10 cellular contexts compared by ENCODE assay signal in genomic region chr19:34838753-34839431, GRCh38.
DNase-seq lines count a peak whose midpoint lies in the region; ATAC-seq, FAIRE-seq and TF ChIP-seq lines count a peak whose summit lies in the region.
"Had no signal": no experiment of that assay in that cellular context is flagged by ENCODE, and none has a peak within 500 bp of the region (broad histone marks: within the 10 kb centered on the region; RNA-seq: fewer than 3 reads in every experiment).

No MANE protein-coding gene starts in this region.

- H3K27me3 ChIP-seq in Peyer's patch (no peaks in the 10 kb centered on the region), H1 (replicated peaks in 1 of 4; ENCODE audit: control insufficient read depth in 3 of 4, extremely low read depth in 1 of 4, insufficient read depth in 3 of 4, low read length in 3 of 4) (peaks cover 0 to 19% (median 10%) of the 10 kb centered on the region in 4 experiments; a peak in 5 of 7 replicates)
- peaks cover 0 to 3% of the 10 kb centered on the region in 2 donors for H3K27me3 ChIP-seq in naive thymus-derived CD4-positive, alpha-beta T cell (ENCODE audit: control insufficient read depth in 2 of 2, insufficient read depth in 2 of 2, low read length in 2 of 2)
- H3K27me3 ChIP-seq: uterus had no signal

- no peaks in the 10 kb centered on the region for H3K79me1 ChIP-seq in H1 (ENCODE audit: low read depth, low read length)

- H3K9me3 ChIP-seq in Peyer's patch (no peaks in the 10 kb centered on the region), H1 (ENCODE audit: insufficient read depth in 2 of 2, low read depth in 1 of 2, low read length in 1 of 2) (no peaks in the 10 kb centered on the region)
- no peaks in the 10 kb centered on the region for H3K9me3 ChIP-seq in naive thymus-derived CD4-positive, alpha-beta T cell (ENCODE audit: control insufficient read depth in 2 of 3, low read length in 3 of 3)
- H3K9me3 ChIP-seq: uterus had no signal

- peak overlapping the region; percentile 69 for H4K91ac ChIP-seq in H1 (replicated peaks; ENCODE audit: insufficient read length, low read length)

- peak overlapping the region; percentile 81; the same call in 1 of the 2 replicates for H2AFZ ChIP-seq in H1 (ENCODE audit: low read length)

- WGBS in H1 (ENCODE audit: extremely low coverage in 1 of 2, insufficient coverage in 1 of 2, insufficient read length in 1 of 2, insufficient replicate concordance in 2 of 2, low coverage in 1 of 2, low lambda C conversion rate in 2 of 2, missing lambda C conversion rate in 1 of 2), 2 experiments: 11% methylated on average over 38 of the region's 43 CpGs; no CpG with 5 or more reads in 1 of the 2 experiments

- no peak overlapping the region for H2BK120ac ChIP-seq in H1 (replicated peaks; ENCODE audit: low read depth, low read length)

- peak overlapping the region in 2 of 4 experiments; percentile 38 to 48; a peak in 2 of 7 replicates for H3K9ac ChIP-seq in H1 (replicated peaks in 1 of 4; ENCODE audit: extremely low read depth in 1 of 4, low read depth in 3 of 4, low read length in 3 of 4)

- CTCF ChIA-PET in H1 (lab: Charles Lee; ENCODE audit: partially characterized antibody): interaction anchor here (0.6 to 2.8 kb wide), 64 partner anchors 8 to 562 kb away, joined by 3 to 15 read pairs (median 5); partner anchors contain the start of genes ZNF30, ZNF302, ZNF599 and ZNF792
- CTCF ChIA-PET in naive thymus-derived CD4-positive, alpha-beta T cell (lab: Charles Lee): interaction anchor here (0.7 to 1.6 kb wide), 10 partner anchors 8 to 176 kb away, joined by 3 to 6 read pairs (median 4); partner anchors contain the start of gene ZNF30

- peaks cover 0 to 10% (median 0%) of the 10 kb centered on the region in 11 donors for H3K9me3 Mint-ChIP-seq in naive thymus-derived CD4-positive, alpha-beta T cell
- H3K9me3 Mint-ChIP-seq: IgD-negative memory B cell had no signal

- H2AK5ac ChIP-seq in H1 (ENCODE audit: low read depth, low read length): no peak overlapping the region

- no peak for TF ChIP-seq EP300 in H1 (IDR thresholded peaks at IDR 0.05; ENCODE audit: borderline replicate concordance in 1 of 2, low read depth in 2 of 2, low read length in 2 of 2)

- H3K27ac Mint-ChIP-seq in naive thymus-derived CD4-positive, alpha-beta T cell: peak overlapping the region in 7 of 9 donors; percentile 13 to 82 (median 53)

- H4K5ac ChIP-seq in H1 (ENCODE audit: insufficient read length, low read depth, low read length): no peak overlapping the region

- 0 out of 2 replicates have a peak overlapping the region, but pooled peaks have one; percentile 6 for H2BK12ac ChIP-seq in H1 (ENCODE audit: low read depth, low read length)

- peaks cover 6 to 33% (median 23%) of the 10 kb centered on the region in 7 donors for H3K4me1 Mint-ChIP-seq in naive thymus-derived CD4-positive, alpha-beta T cell

- H4K8ac ChIP-seq in H1 (ENCODE audit: extremely low read depth, insufficient read depth, low read length): peak overlapping the region; percentile 79

- FAIRE-seq in H1 (lab: Jason Lieb, UNC): peak; percentile 36

- H3K36me3 ChIP-seq in Peyer's patch (no peaks in the 10 kb centered on the region), H1 (ENCODE audit: control insufficient read depth in 2 of 4, insufficient read depth in 4 of 4, low read length in 3 of 4) (no peaks in the 10 kb centered on the region)
- H3K36me3 ChIP-seq in naive thymus-derived CD4-positive, alpha-beta T cell (ENCODE audit: control insufficient read depth in 2 of 3, insufficient read depth in 3 of 3, low read length in 3 of 3): no peaks in the 10 kb centered on the region
- H3K36me3 ChIP-seq: uterus had no signal

- no peak overlapping the region for H3K23ac ChIP-seq in H1 (ENCODE audit: insufficient read length)

- ATAC-seq in naive thymus-derived CD4-positive, alpha-beta T cell: peak; percentile 55
- ATAC-seq in GM19351 (IDR thresholded peaks at IDR 0.05; ENCODE audit: unreplicated experiment): no peak
- no peak for ATAC-seq in HG03354 (IDR thresholded peaks at IDR 0.05; ENCODE audit: poor library complexity, severe bottlenecking, unreplicated experiment)
- no peak for ATAC-seq in GM18858 (IDR thresholded peaks at IDR 0.05; ENCODE audit: unreplicated experiment)

- peak overlapping the region; percentile 84 to 99 for H3K4me2 ChIP-seq in H1 (ENCODE audit: insufficient read depth in 1 of 2, low read depth in 2 of 2, low read length in 2 of 2)

- TF ChIP-seq POLR2A in Peyer's patch (IDR thresholded peaks at IDR 0.05): no peak
- no peak for TF ChIP-seq POLR2A in H1 (IDR thresholded peaks at IDR 0.05; ENCODE audit: control extremely low read depth in 1 of 2, low read depth in 2 of 2, low read length in 2 of 2)

- H3K23me2 ChIP-seq in H1 (ENCODE audit: low read depth, low read length): peaks cover 3% of the 10 kb centered on the region; the same call in 1 of the 2 replicates

- DNase-seq in AG09309 (ENCODE audit: low read depth): no peak
- peak in 2 of 3 donors; percentile 62 to 82 for DNase-seq in Peyer's patch
- DNase-seq in H1 (ENCODE audit: low read depth in 1 of 2, low spot score in 2 of 2): peak; percentile 56 to 87
- DNase-seq in naive thymus-derived CD4-positive, alpha-beta T cell: peak in 5 of 9 donors; percentile 18 to 44 (median 37)
- DNase-seq in NCI-H1694 treated with DMSO at 0.1 percent for 48 hours (lab: John Stamatoyannopoulos, UW): no peak
- DNase-seq: uterus had no signal

- no peak overlapping the region for H2BK15ac ChIP-seq in H1 (ENCODE audit: low read length)

- peak overlapping the region; percentile 91 for H3K18ac ChIP-seq in H1 (ENCODE audit: extremely low read depth, low read length)

- H2BK5ac ChIP-seq in H1 (ENCODE audit: low read depth, low read length): no peak overlapping the region

- peaks cover 0 to 9% (median 0%) of the 10 kb centered on the region in 5 donors for H3K36me3 Mint-ChIP-seq in naive thymus-derived CD4-positive, alpha-beta T cell

- no peaks in the 10 kb centered on the region for H4K20me1 ChIP-seq in H1 (replicated peaks in 1 of 2; ENCODE audit: control insufficient read depth in 1 of 2, insufficient read depth in 2 of 2, low read length in 2 of 2)

- POLR2A ChIA-PET in H1 (lab: Charles Lee; ENCODE audit: partially characterized antibody): interaction anchor here (0.6 to 2.0 kb wide), 10 partner anchors 8 to 190 kb away, joined by 3 to 5 read pairs (median 4); partner anchors contain the start of gene ZNF30
- POLR2A ChIA-PET in naive thymus-derived CD4-positive, alpha-beta T cell (lab: Charles Lee): interaction anchor here (0.6 to 1.4 kb wide), 4 partner anchors 10 to 134 kb away, joined by 3 to 5 read pairs (median 4); no protein-coding TSS in a partner anchor

- H3K14ac ChIP-seq in H1 (ENCODE audit: insufficient read length): no peak overlapping the region

- H3K4ac ChIP-seq in H1 (replicated peaks; ENCODE audit: insufficient read length, low read depth, low read length): no peak overlapping the region

- H3K4me1 ChIP-seq in Peyer's patch: peaks cover 0 to 22% (median 0%) of the 10 kb centered on the region in 4 donors
- H3K4me1 ChIP-seq in H1 (replicated peaks in 1 of 4; ENCODE audit: control insufficient read depth in 3 of 4, insufficient read depth in 4 of 4, low read length in 3 of 4): peaks cover 0 to 10% (median 8%) of the 10 kb centered on the region in 4 experiments; a peak in 6 of 7 replicates
- no peaks in the 10 kb centered on the region for H3K4me1 ChIP-seq in naive thymus-derived CD4-positive, alpha-beta T cell (ENCODE audit: control insufficient read depth in 2 of 2, insufficient read depth in 2 of 2, low read length in 2 of 2)
- H3K4me1 ChIP-seq: uterus had no signal

- peak; percentile 44 for TF ChIP-seq CTCF in AG09309 (IDR thresholded peaks at IDR 0.05; ENCODE audit: control insufficient read depth, insufficient read depth, low read depth, low read length, missing control alignments)
- peak in 4 of 6 experiments; percentile 12 to 29 (median 23) for TF ChIP-seq CTCF in Peyer's patch (IDR thresholded peaks at IDR 0.05)
- TF ChIP-seq CTCF in H1 (IDR thresholded peaks at IDR 0.05; ENCODE audit: control extremely low read depth in 1 of 3, insufficient read depth in 1 of 3, low read depth in 1 of 3, low read length in 3 of 3): peak; percentile 78 to 85 (median 83)

- TF ChIP-seq RAD21 in H1 (IDR thresholded peaks at IDR 0.05 in 1 of 2, conservative IDR thresholded peaks at IDR 0.05 in 1 of 2; ENCODE audit: low read depth in 2 of 2, low read length in 2 of 2): peak; percentile 48 to 68; a peak in 3 of 4 replicates

- H3K27me3 Mint-ChIP-seq in naive thymus-derived CD4-positive, alpha-beta T cell: peaks cover 0 to 17% (median 0%) of the 10 kb centered on the region in 5 donors

- no peak overlapping the region for H3K56ac ChIP-seq in H1 (replicated peaks; ENCODE audit: insufficient read length, low read depth, low read length)

- H3K27ac ChIP-seq in Peyer's patch: peak overlapping the region in 2 of 4 donors; percentile 48 to 67
- H3K27ac ChIP-seq in H1 (ENCODE audit: low read depth, low read length): no peak overlapping the region
- H3K27ac ChIP-seq in naive thymus-derived CD4-positive, alpha-beta T cell (ENCODE audit: low read depth, low read length): peak overlapping the region; percentile 17

- H3K4me3 Mint-ChIP-seq in naive thymus-derived CD4-positive, alpha-beta T cell: peak overlapping the region; percentile 5 to 78 (median 66)

- H2BK20ac ChIP-seq in H1 (ENCODE audit: low read length): no peak overlapping the region

- H3K4me3 ChIP-seq in AG09309 (ENCODE audit: control insufficient read depth, low read depth, low read length) (no peak overlapping the region), Peyer's patch (peak overlapping the region in 3 of 4 donors; percentile 6 to 40 (median 34)), H1 (ENCODE audit: extremely low read depth in 1 of 4, insufficient read depth in 2 of 4, low read depth in 3 of 4, low read length in 4 of 4) (peak overlapping the region; percentile 28 to 58 (median 36); a peak in 7 of 8 replicates)
- H3K4me3 ChIP-seq in naive thymus-derived CD4-positive, alpha-beta T cell (ENCODE audit: low read length): no peak overlapping the region
- H3K4me3 ChIP-seq: uterus had no signal

- intact Hi-C loops in naive thymus-derived CD4-positive, alpha-beta T cell (cut with micrococcal nuclease): loop anchor here (1.0 to 10.0 kb wide), 4 partner anchors 134 to 252 kb away; no protein-coding TSS in a partner anchor

- H3K79me2 ChIP-seq in H1 (ENCODE audit: control insufficient read depth in 1 of 2, insufficient read depth in 2 of 2, low read length in 2 of 2): no peaks in the 10 kb centered on the region

TF ChIP-seq in H1, 55 proteins besides CTCF, POLR2A, EP300 and RAD21 (continues in another document):
- TF ChIP-seq TBP (IDR thresholded peaks at IDR 0.05; ENCODE audit: low read depth, low read length): peak; percentile 34; the same call in 1 of the 2 replicates
- peak; percentile 92 for TF ChIP-seq E2F6 (IDR thresholded peaks at IDR 0.05)
- TF ChIP-seq EGR1 (IDR thresholded peaks at IDR 0.05; ENCODE audit: borderline replicate concordance, low read depth, low read length): no peak

Comparison
In these comparisons a context has a peak if more than half of its experiments do, and no peak if none do; other contexts are left out.
1. DNase-seq: peak in Peyer's patch (2 of 3), H1 (2 of 2) and naive thymus-derived CD4-positive, alpha-beta T cell (5 of 9); none in AG09309 (single experiment) and NCI-H1694 treated with DMSO at 0.1 percent for 48 hours (single experiment).
2. H3K4me3 ChIP-seq: peak in Peyer's patch (3 of 4) and H1 (4 of 4); none in AG09309 (single experiment) and naive thymus-derived CD4-positive, alpha-beta T cell (single experiment).
3. CTCF ChIP-seq: peak in every context shown above with its lines; median percentile 83 in H1; 44 in AG09309; 23 in Peyer's patch.